1 cellular context compared by ENCODE assay signal in genomic region chr1:160652065-160652641, GRCh38.
TF ChIP-seq lines count a peak whose summit lies in the region.

No MANE protein-coding gene starts in this region.

TF ChIP-seq in GM23338, 12 proteins besides CTCF, POLR2A, EP300 and RAD21 (continued from another document):
- TF ChIP-seq ZNF462 (CRISPR knock-in tag; IDR thresholded peaks at IDR 0.05) (peak; percentile 62; the same call in 1 of the 2 replicates), NANOG (IDR thresholded peaks at IDR 0.05; ENCODE audit: borderline replicate concordance) (peak; percentile 36; the same call in 1 of the 2 replicates), ETS1 (IDR thresholded peaks at IDR 0.05) (0 out of 2 replicates have a peak, but pooled peaks have one; percentile 47), CREB1 (CRISPR knock-in tag; IDR thresholded peaks at IDR 0.05; ENCODE audit: low read depth) (peak; percentile 62; the same call in 1 of the 2 replicates)
